In genomic region chr6:11473008-11473740, GRCh38 we compare ENCODE assay signal across 19 cellular contexts.
DNase-seq lines count a peak whose midpoint lies in the region; ATAC-seq, FAIRE-seq and TF ChIP-seq lines count a peak whose summit lies in the region.
"Had no signal": no experiment of that assay in that cellular context is flagged by ENCODE, and none has a peak within 500 bp of the region (broad histone marks: within the 10 kb centered on the region; RNA-seq: fewer than 3 reads in every experiment).

No MANE protein-coding gene starts in this region.

- no peak overlapping the region for H3K27ac ChIP-seq in ascending aorta
- peak overlapping the region in 2 of 3 donors; percentile 11 to 67 for H3K27ac ChIP-seq in right lobe of liver
- H3K27ac ChIP-seq in skeletal muscle tissue (ENCODE audit: low read depth, low read length) = no peak overlapping the region
- H3K27ac ChIP-seq: body of pancreas, neural progenitor cell had no signal

- H3K36me3 Mint-ChIP-seq in effector memory CD8-positive, alpha-beta T cell (ENCODE audit: insufficient read depth) = no peaks in the 10 kb centered on the region
- H3K36me3 Mint-ChIP-seq: neural progenitor cell had no signal

- no peaks in the 10 kb centered on the region for H3K9me3 Mint-ChIP-seq in effector memory CD8-positive, alpha-beta T cell
- H3K9me3 Mint-ChIP-seq: neural progenitor cell; stimulated activated naive CD8-positive, alpha-beta T cell treated with anti-CD3 and anti-CD28 coated beads, Interleukin-15, Interleukin-2, amounts not matched to agents 100 ng/mL and 50 ng/mL, for 24 hours had no signal

- peak; percentile 39 for FAIRE-seq in GM18507 (lab: Jason Lieb, UNC)
- FAIRE-seq: D721Med had no signal

- H3K27me3 ChIP-seq in ascending aorta = no peaks in the 10 kb centered on the region
- H3K27me3 ChIP-seq in right lobe of liver = no peaks in the 10 kb centered on the region
- H3K27me3 ChIP-seq in skeletal muscle tissue (ENCODE audit: control insufficient read depth in 3 of 3, insufficient read depth in 3 of 3, low read length in 3 of 3) = peaks cover 0 to 2% (median 0%) of the 10 kb centered on the region in 3 donors
- H3K27me3 ChIP-seq: body of pancreas, neural progenitor cell had no signal

- TF ChIP-seq CTCF in ascending aorta (IDR thresholded peaks at IDR 0.05) = no peak
- TF ChIP-seq CTCF in right lobe of liver (IDR thresholded peaks at IDR 0.05) = no peak

- H3K4me3 ChIP-seq in ascending aorta (peak overlapping the region; percentile 23 to 26), right lobe of liver (peak overlapping the region; percentile 12 to 47 (median 43)), skeletal muscle tissue (ENCODE audit: low read length in 3 of 3) (peak overlapping the region in 2 of 3 donors; percentile 60 to 68)
- H3K4me3 ChIP-seq: body of pancreas, neural progenitor cell had no signal

- ATAC-seq in right lobe of liver (peak; percentile 75 to 88 (median 80)), HG02759 (IDR thresholded peaks at IDR 0.05; ENCODE audit: unreplicated experiment) (no peak)
- ATAC-seq in effector memory CD8-positive, alpha-beta T cell (replicated peaks) = no peak
- ATAC-seq: body of pancreas had no signal

- H3K4me1 ChIP-seq in ascending aorta = peaks cover 0 to 19% of the 10 kb centered on the region in 2 donors
- H3K4me1 ChIP-seq in right lobe of liver = no peaks in the 10 kb centered on the region
- H3K4me1 ChIP-seq in skeletal muscle tissue (ENCODE audit: control insufficient read depth in 3 of 3, insufficient read depth in 3 of 3, low read length in 3 of 3) = peaks cover 0 to 9% (median 4%) of the 10 kb centered on the region in 3 donors
- H3K4me1 ChIP-seq: body of pancreas, neural progenitor cell had no signal

- H3K27ac Mint-ChIP-seq in effector memory CD8-positive, alpha-beta T cell = no peak overlapping the region
- H3K27ac Mint-ChIP-seq: neural progenitor cell; stimulated activated naive CD8-positive, alpha-beta T cell treated with anti-CD3 and anti-CD28 coated beads, Interleukin-15, Interleukin-2, amounts not matched to agents 100 ng/mL and 50 ng/mL, for 24 hours had no signal

- H3K4me1 Mint-ChIP-seq in effector memory CD8-positive, alpha-beta T cell (ENCODE audit: low read depth in 2 of 2) = no peaks in the 10 kb centered on the region

- intact Hi-C loops in ascending aorta (cut with DNase I) = no loop called here
- intact Hi-C loops in right lobe of liver (cut with DNase I) = no loop called here

- H3K9ac ChIP-seq in skeletal muscle tissue (ENCODE audit: low read depth in 1 of 3, low read length in 3 of 3) = peak overlapping the region; percentile 10 to 68 (median 48)
- H3K9ac ChIP-seq: neural progenitor cell had no signal

- no peak for TF ChIP-seq POLR2A in right lobe of liver (IDR thresholded peaks at IDR 0.05)

- peaks cover 25 to 29% of the 10 kb centered on the region in 2 donors for H3K27me3 Mint-ChIP-seq in effector memory CD8-positive, alpha-beta T cell

- H3K9me3 ChIP-seq in ascending aorta (no peaks in the 10 kb centered on the region), right lobe of liver (no peaks in the 10 kb centered on the region), skeletal muscle tissue (ENCODE audit: control insufficient read depth in 3 of 3, low read length in 3 of 3) (no peaks in the 10 kb centered on the region)
- H3K9me3 ChIP-seq: body of pancreas had no signal

- no peak overlapping the region for H3K4me3 Mint-ChIP-seq in effector memory CD8-positive, alpha-beta T cell
- H3K4me3 Mint-ChIP-seq: neural progenitor cell; stimulated activated naive CD8-positive, alpha-beta T cell treated with anti-CD3 and anti-CD28 coated beads, Interleukin-15, Interleukin-2, amounts not matched to agents 100 ng/mL and 50 ng/mL, for 24 hours had no signal

- WGBS in right lobe of liver (ENCODE audit: insufficient coverage, low coverage, low lambda C conversion rate, missing lambda C conversion rate) = 49% methylated on average over 13 of the region's 16 CpGs

- DNase-seq in GM18507 (ENCODE audit: extremely low spot score, insufficient read length, low read depth) (no peak), ascending aorta (ENCODE audit: low spot score in 2 of 2) (peak in 1 of 2 donors; percentile 70), right lobe of liver (no peak), NCI-H510A treated with DMSO at 0.1 percent for 48 hours (lab: John Stamatoyannopoulos, UW) (no peak)
- DNase-seq in effector memory CD8-positive, alpha-beta T cell = no peak
- DNase-seq in activated CD4-positive, CD25-positive, alpha-beta regulatory T cell treated with anti-CD3 and anti-CD28 coated beads, Interleukin-2, amount 50 U/mL, for 72 hours = no peak
- DNase-seq: activated CD4-positive, alpha-beta T cell treated with anti-CD3 and anti-CD28 coated beads for 4 hours; activated CD8-positive, alpha-beta memory T cell treated with anti-CD3 and anti-CD28 coated beads, Interleukin-2, amount 50 U/mL, for 48 hours; body of pancreas; dermis blood vessel endothelial cell; NCI-H1436; NK-92 treated with Interleukin-12 subunit alpha and Interleukin-12 subunit beta, amount 100 ng/mL, for 24 hours; SHP77 treated with DMSO at 0.1 percent for 48 hours; stimulated activated CD4-positive, alpha-beta T cell treated with anti-CD3 and anti-CD28 coated beads, Interleukin-12 subunit alpha, Interleukin-12 subunit beta, amount 100 ng/mL, for 4 hours had no signal

- no peaks in the 10 kb centered on the region for H3K36me3 ChIP-seq in ascending aorta
- H3K36me3 ChIP-seq in right lobe of liver = no peaks in the 10 kb centered on the region
- no peaks in the 10 kb centered on the region for H3K36me3 ChIP-seq in skeletal muscle tissue (ENCODE audit: control insufficient read depth in 3 of 3, insufficient read depth in 3 of 3, low read length in 3 of 3)
- H3K36me3 ChIP-seq: neural progenitor cell had no signal

Comparison
In these comparisons a context has a peak if more than half of its experiments do, and no peak if none do; other contexts are left out.
1. H3K27ac ChIP-seq: peak in right lobe of liver (2 of 3); none in ascending aorta (0 of 2) and skeletal muscle tissue (single experiment).
2. ATAC-seq: peak in right lobe of liver (4 of 4); none in HG02759 (single experiment) and effector memory CD8-positive, alpha-beta T cell (single experiment).
3. Peak in every context shown above with its lines, with median percentiles within 50 percentile points of each other: H3K4me3 ChIP-seq.